In the genomic region with DNA sequence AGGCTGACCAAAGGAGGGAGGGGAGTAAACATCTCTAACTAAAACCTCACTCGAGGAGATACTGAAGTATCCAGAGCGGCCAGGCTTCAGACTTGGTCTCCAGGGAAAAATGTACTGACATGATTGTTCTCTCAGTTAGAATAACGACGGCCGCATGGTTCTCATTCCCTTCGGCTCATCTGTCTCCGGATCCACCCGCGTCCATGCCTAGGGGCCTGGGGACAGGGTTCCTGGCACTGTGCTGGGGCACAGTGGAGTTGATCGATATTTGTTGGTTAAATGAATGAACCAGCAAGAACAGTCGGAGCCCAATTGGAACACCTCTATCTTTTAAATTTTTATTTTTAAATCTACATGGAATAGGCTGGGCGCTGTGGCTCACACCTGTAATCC, we compare ENCODE assay signal across 1 cellular context.
TF ChIP-seq lines count a peak whose summit lies in the region.

No MANE protein-coding gene starts in this region.

TF ChIP-seq in HepG2, 621 proteins besides CTCF, POLR2A, EP300 and RAD21 (continued from another document):
- TF ChIP-seq, protein P1, sequence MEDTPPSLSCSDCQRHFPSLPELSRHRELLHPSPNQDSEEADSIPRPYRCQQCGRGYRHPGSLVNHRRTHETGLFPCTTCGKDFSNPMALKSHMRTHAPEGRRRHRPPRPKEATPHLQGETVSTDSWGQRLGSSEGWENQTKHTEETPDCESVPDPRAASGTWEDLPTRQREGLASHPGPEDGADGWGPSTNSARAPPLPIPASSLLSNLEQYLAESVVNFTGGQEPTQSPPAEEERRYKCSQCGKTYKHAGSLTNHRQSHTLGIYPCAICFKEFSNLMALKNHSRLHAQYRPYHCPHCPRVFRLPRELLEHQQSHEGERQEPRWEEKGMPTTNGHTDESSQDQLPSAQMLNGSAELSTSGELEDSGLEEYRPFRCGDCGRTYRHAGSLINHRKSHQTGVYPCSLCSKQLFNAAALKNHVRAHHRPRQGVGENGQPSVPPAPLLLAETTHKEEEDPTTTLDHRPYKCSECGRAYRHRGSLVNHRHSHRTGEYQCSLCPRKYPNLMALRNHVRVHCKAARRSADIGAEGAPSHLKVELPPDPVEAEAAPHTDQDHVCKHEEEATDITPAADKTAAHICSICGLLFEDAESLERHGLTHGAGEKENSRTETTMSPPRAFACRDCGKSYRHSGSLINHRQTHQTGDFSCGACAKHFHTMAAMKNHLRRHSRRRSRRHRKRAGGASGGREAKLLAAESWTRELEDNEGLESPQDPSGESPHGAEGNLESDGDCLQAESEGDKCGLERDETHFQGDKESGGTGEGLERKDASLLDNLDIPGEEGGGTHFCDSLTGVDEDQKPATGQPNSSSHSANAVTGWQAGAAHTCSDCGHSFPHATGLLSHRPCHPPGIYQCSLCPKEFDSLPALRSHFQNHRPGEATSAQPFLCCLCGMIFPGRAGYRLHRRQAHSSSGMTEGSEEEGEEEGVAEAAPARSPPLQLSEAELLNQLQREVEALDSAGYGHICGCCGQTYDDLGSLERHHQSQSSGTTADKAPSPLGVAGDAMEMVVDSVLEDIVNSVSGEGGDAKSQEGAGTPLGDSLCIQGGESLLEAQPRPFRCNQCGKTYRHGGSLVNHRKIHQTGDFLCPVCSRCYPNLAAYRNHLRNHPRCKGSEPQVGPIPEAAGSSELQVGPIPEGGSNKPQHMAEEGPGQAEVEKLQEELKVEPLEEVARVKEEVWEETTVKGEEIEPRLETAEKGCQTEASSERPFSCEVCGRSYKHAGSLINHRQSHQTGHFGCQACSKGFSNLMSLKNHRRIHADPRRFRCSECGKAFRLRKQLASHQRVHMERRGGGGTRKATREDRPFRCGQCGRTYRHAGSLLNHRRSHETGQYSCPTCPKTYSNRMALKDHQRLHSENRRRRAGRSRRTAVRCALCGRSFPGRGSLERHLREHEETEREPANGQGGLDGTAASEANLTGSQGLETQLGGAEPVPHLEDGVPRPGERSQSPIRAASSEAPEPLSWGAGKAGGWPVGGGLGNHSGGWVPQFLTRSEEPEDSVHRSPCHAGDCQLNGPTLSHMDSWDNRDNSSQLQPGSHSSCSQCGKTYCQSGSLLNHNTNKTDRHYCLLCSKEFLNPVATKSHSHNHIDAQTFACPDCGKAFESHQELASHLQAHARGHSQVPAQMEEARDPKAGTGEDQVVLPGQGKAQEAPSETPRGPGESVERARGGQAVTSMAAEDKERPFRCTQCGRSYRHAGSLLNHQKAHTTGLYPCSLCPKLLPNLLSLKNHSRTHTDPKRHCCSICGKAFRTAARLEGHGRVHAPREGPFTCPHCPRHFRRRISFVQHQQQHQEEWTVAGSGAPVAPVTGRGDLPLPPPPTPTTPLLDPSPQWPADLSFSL (CRISPR knock-in tag; IDR thresholded peaks at IDR 0.05), result no peak
- no peak for TF ChIP-seq HNRNPK (IDR thresholded peaks at IDR 0.05; ENCODE audit: low read depth, low read length, poor library complexity, severe bottlenecking)
- TF ChIP-seq, protein P2, sequence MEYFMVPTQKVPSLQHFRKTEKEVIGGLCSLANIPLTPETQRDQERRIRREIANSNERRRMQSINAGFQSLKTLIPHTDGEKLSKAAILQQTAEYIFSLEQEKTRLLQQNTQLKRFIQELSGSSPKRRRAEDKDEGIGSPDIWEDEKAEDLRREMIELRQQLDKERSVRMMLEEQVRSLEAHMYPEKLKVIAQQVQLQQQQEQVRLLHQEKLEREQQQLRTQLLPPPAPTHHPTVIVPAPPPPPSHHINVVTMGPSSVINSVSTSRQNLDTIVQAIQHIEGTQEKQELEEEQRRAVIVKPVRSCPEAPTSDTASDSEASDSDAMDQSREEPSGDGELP (IDR thresholded peaks at IDR 0.05; ENCODE audit: borderline replicate concordance, low read depth), result no peak
- TF ChIP-seq NFATC3 (CRISPR knock-in tag; IDR thresholded peaks at IDR 0.05), result no peak
- TF ChIP-seq HNRNPL (IDR thresholded peaks at IDR 0.05; ENCODE audit: low read depth, low read length), result no peak
- TF ChIP-seq, protein P3, sequence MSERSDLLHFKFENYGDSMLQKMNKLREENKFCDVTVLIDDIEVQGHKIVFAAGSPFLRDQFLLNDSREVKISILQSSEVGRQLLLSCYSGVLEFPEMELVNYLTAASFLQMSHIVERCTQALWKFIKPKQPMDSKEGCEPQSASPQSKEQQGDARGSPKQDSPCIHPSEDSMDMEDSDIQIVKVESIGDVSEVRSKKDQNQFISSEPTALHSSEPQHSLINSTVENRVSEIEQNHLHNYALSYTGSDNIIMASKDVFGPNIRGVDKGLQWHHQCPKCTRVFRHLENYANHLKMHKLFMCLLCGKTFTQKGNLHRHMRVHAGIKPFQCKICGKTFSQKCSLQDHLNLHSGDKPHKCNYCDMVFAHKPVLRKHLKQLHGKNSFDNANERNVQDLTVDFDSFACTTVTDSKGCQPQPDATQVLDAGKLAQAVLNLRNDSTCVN (CRISPR knock-in tag; IDR thresholded peaks at IDR 0.05; ENCODE audit: borderline replicate concordance), result no peak
- TF ChIP-seq ZNF232 (CRISPR knock-in tag; IDR thresholded peaks at IDR 0.05; ENCODE audit: borderline replicate concordance), result no peak
- no peak for TF ChIP-seq SOX6 (IDR thresholded peaks at IDR 0.05)
- TF ChIP-seq SOX6 (CRISPR knock-in tag; IDR thresholded peaks at IDR 0.05), result no peak
- TF ChIP-seq ZSCAN22 (CRISPR knock-in tag; IDR thresholded peaks at IDR 0.05), result no peak
- TF ChIP-seq, protein P4, sequence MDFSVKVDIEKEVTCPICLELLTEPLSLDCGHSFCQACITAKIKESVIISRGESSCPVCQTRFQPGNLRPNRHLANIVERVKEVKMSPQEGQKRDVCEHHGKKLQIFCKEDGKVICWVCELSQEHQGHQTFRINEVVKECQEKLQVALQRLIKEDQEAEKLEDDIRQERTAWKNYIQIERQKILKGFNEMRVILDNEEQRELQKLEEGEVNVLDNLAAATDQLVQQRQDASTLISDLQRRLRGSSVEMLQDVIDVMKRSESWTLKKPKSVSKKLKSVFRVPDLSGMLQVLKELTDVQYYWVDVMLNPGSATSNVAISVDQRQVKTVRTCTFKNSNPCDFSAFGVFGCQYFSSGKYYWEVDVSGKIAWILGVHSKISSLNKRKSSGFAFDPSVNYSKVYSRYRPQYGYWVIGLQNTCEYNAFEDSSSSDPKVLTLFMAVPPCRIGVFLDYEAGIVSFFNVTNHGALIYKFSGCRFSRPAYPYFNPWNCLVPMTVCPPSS (IDR thresholded peaks at IDR 0.05), result no peak
- TF ChIP-seq, protein P5, sequence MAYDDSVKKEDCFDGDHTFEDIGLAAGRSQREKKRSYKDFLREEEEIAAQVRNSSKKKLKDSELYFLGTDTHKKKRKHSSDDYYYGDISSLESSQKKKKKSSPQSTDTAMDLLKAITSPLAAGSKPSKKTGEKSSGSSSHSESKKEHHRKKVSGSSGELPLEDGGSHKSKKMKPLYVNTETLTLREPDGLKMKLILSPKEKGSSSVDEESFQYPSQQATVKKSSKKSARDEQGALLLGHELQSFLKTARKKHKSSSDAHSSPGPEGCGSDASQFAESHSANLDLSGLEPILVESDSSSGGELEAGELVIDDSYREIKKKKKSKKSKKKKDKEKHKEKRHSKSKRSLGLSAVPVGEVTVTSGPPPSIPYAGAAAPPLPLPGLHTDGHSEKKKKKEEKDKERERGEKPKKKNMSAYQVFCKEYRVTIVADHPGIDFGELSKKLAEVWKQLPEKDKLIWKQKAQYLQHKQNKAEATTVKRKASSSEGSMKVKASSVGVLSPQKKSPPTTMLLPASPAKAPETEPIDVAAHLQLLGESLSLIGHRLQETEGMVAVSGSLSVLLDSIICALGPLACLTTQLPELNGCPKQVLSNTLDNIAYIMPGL (CRISPR knock-in tag; IDR thresholded peaks at IDR 0.05; ENCODE audit: borderline replicate concordance in 1 of 2, low read depth in 1 of 2), result no peak
- no peak for TF ChIP-seq ZNF180 (CRISPR knock-in tag; IDR thresholded peaks at IDR 0.05; ENCODE audit: borderline replicate concordance, low read depth)
- TF ChIP-seq ZNF296 (CRISPR knock-in tag; conservative IDR thresholded peaks at IDR 0.05), result no peak
- no peak for TF ChIP-seq NFYB (CRISPR knock-in tag; IDR thresholded peaks at IDR 0.05)
- TF ChIP-seq, protein P6, sequence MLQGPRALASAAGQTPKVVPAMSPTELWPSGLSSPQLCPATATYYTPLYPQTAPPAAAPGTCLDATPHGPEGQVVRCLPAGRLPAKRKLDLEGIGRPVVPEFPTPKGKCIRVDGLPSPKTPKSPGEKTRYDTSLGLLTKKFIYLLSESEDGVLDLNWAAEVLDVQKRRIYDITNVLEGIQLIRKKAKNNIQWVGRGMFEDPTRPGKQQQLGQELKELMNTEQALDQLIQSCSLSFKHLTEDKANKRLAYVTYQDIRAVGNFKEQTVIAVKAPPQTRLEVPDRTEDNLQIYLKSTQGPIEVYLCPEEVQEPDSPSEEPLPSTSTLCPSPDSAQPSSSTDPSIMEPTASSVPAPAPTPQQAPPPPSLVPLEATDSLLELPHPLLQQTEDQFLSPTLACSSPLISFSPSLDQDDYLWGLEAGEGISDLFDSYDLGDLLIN (CRISPR knock-in tag; IDR thresholded peaks at IDR 0.05; ENCODE audit: borderline replicate concordance), result no peak
- TF ChIP-seq ZNF260 (CRISPR knock-in tag; IDR thresholded peaks at IDR 0.05; ENCODE audit: borderline replicate concordance, low read depth), result no peak
- TF ChIP-seq NFIC (IDR thresholded peaks at IDR 0.05; ENCODE audit: low read length), result no peak
- TF ChIP-seq ZNF441 (CRISPR knock-in tag; IDR thresholded peaks at IDR 0.05; ENCODE audit: borderline replicate concordance), result no peak
- TF ChIP-seq ZNF883 (CRISPR knock-in tag; IDR thresholded peaks at IDR 0.05; ENCODE audit: not compliant biosample characterization), result no peak
